Comparison of ENCODE assay signal across 16 cellular contexts in the genomic region with DNA sequence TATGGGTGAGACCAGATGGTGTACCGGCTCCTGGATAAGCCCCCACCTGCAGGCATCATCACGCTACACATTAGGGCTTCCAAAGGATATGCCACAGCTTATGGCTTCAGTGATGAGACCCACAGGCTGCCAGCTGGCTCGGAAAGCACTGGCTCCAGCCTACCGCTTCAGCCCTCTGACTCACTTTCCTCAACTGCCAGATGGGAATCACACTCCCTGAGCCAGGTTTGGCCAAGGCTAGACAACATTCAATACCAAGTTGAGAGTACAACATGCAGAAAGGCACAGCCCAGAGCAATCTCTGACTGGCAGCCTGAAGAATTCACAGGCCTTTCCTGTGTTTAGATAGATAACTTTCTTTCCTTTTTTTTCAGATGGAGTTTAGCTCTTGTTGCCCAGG. TPM values are rescaled to one million over a fixed set of nuclear protein-coding genes. Genes with fewer than 3 reads are reported as not detected.
DNase-seq lines count a peak whose midpoint lies in the region; ATAC-seq and TF ChIP-seq lines count a peak whose summit lies in the region.
"Had no signal": no experiment of that assay in that cellular context is flagged by ENCODE, and none has a peak within 500 bp of the region (broad histone marks: within the 10 kb centered on the region; RNA-seq: fewer than 3 reads in every experiment).

No MANE protein-coding gene starts in this region.

- no peak for TF ChIP-seq EP300 in stomach (IDR thresholded peaks at IDR 0.05)

- H3K27ac ChIP-seq in dorsolateral prefrontal cortex (peak overlapping the region in 10 of 59 donors; percentile 8 to 48 (median 30)), stomach (no peak overlapping the region)

- no peak for TF ChIP-seq CTCF in dorsolateral prefrontal cortex (IDR thresholded peaks at IDR 0.05 in 54 of 56, conservative IDR thresholded peaks at IDR 0.05 in 2 of 56; ENCODE audit: low read depth in 1 of 56, partially characterized antibody in 56 of 56)
- TF ChIP-seq CTCF in endothelial cell (IDR thresholded peaks at IDR 0.05; ENCODE audit: unreplicated experiment), result no peak
- no peak for TF ChIP-seq CTCF in lower leg skin (IDR thresholded peaks at IDR 0.05)
- TF ChIP-seq CTCF in stomach (IDR thresholded peaks at IDR 0.05), result no peak

- H3K9me3 Mint-ChIP-seq in endothelial cell (ENCODE audit: unreplicated experiment), result no peaks in the 10 kb centered on the region
- H3K9me3 Mint-ChIP-seq: activated CD8-positive, alpha-beta T cell treated with anti-CD3 and anti-CD28 coated beads for 36 hours had no signal

- DNase-seq in EH (ENCODE audit: low read depth) (peak; percentile 61), NCI-H446 treated with DMSO at 0.1 percent for 48 hours (lab: John Stamatoyannopoulos, UW) (peak; percentile 86), dorsolateral prefrontal cortex (peak in 9 of 10 donors; percentile 24 to 74 (median 69)), posterior cingulate gyrus (peak in 8 of 10 donors; percentile 32 to 93 (median 64)), endothelial cell (ENCODE audit: low spot score) (no peak), lower leg skin (ENCODE audit: low spot score in 2 of 2) (no peak), stomach (no peak)
- DNase-seq: activated CD8-positive, alpha-beta T cell treated with anti-CD3 and anti-CD28 coated beads for 36 hours; AML-193; kidney glomerular epithelial cell; mucosa of descending colon; NCI-H1436; NCI-H510A; stimulated activated naive CD8-positive, alpha-beta T cell treated with anti-CD3 and anti-CD28 coated beads, Interleukin-15, Interleukin-2, amounts not matched to agents 100 U/mL and 50 U/mL, for 24 hours had no signal

- H3K4me3 ChIP-seq in dorsolateral prefrontal cortex (no peak overlapping the region), lower leg skin (ENCODE audit: low read depth, poor library complexity, severe bottlenecking) (no peak overlapping the region), stomach (no peak overlapping the region)
- H3K4me3 ChIP-seq: mucosa of descending colon, smooth muscle cell had no signal

- 57 to 63% methylated on average over 3 to 4 of the region's 4 CpGs for WGBS in lower leg skin, 2 donors
- WGBS in stomach, 5 donors, result 90 to 95% (median 92%) methylated on average over 4 of the region's 4 CpGs

- no peaks in the 10 kb centered on the region for H3K4me1 Mint-ChIP-seq in endothelial cell (ENCODE audit: unreplicated experiment)

- H3K36me3 ChIP-seq in stomach, result peaks cover 3 to 57% (median 43%) of the 10 kb centered on the region in 4 donors

- intact Hi-C loops in dorsolateral prefrontal cortex (cut with DNase I), result no loop called here
- intact Hi-C loops in posterior cingulate gyrus (cut with DNase I), result no loop called here
- intact Hi-C loops in lower leg skin (cut with DNase I; ENCODE audit: low total_unique reads), result no loop called here
- intact Hi-C loops in stomach (cut with DNase I; ENCODE audit: low total_unique reads), result no loop called here

- TF ChIP-seq POLR2A in lower leg skin (IDR thresholded peaks at IDR 0.05), result no peak
- TF ChIP-seq POLR2A in stomach (IDR thresholded peaks at IDR 0.05), result no peak

- no peak for ATAC-seq in HG03025 (IDR thresholded peaks at IDR 0.05; ENCODE audit: low FRiP score, unreplicated experiment)
- ATAC-seq: activated CD8-positive, alpha-beta T cell treated with anti-CD3 and anti-CD28 coated beads for 36 hours; mucosa of descending colon; stimulated activated naive CD8-positive, alpha-beta T cell treated with anti-CD3 and anti-CD28 coated beads, Interleukin-15, Interleukin-2, amounts not matched to agents 100 U/mL and 50 U/mL, for 24 hours had no signal

- H3K27me3 Mint-ChIP-seq in endothelial cell (ENCODE audit: unreplicated experiment), result no peaks in the 10 kb centered on the region
- H3K27me3 Mint-ChIP-seq: activated CD8-positive, alpha-beta T cell treated with anti-CD3 and anti-CD28 coated beads for 36 hours had no signal

- H3K27ac Mint-ChIP-seq in endothelial cell (ENCODE audit: unreplicated experiment), result no peak overlapping the region
- H3K27ac Mint-ChIP-seq: activated CD8-positive, alpha-beta T cell treated with anti-CD3 and anti-CD28 coated beads for 36 hours had no signal

- H3K4me3 Mint-ChIP-seq in endothelial cell (ENCODE audit: unreplicated experiment), result no peak overlapping the region
- H3K4me3 Mint-ChIP-seq: activated CD8-positive, alpha-beta T cell treated with anti-CD3 and anti-CD28 coated beads for 36 hours had no signal

- H3K36me3 Mint-ChIP-seq in endothelial cell (ENCODE audit: low read depth, unreplicated experiment), result peaks cover 4% of the 10 kb centered on the region

- peaks cover 4 to 13% (median 6%) of the 10 kb centered on the region in 4 donors for H3K4me1 ChIP-seq in stomach

- no peaks in the 10 kb centered on the region for H3K9me3 ChIP-seq in stomach
- H3K9me3 ChIP-seq: mucosa of descending colon had no signal

- H3K27me3 ChIP-seq in dorsolateral prefrontal cortex, result no peaks in the 10 kb centered on the region
- no peaks in the 10 kb centered on the region for H3K27me3 ChIP-seq in stomach

RNA-seq across cellular contexts. Expression of a gene that starts 10.3 kb away (rescaled TPM):
- 10 to 100 TPM; 24.6 to 89.3 (median 51.6) TPM for total RNA-seq in dorsolateral prefrontal cortex
- total RNA-seq in endothelial cell (ENCODE audit: unreplicated experiment), result 11.4 TPM
- total RNA-seq in lower leg skin, result 1 to 10 TPM; 2.1 to 4.9 (median 3.8) TPM
- total RNA-seq in stomach, result 100 to 1,000 TPM in 1 of 5 donors, 10 to 100 TPM in 4; 24.5 to 324 (median 34.9) TPM
- 10 to 100 TPM; 32.1 to 41.5 (median 41.4) TPM for polyA plus RNA-seq in stomach

RNA-seq across cellular contexts. Expression of a gene that starts 37.9 kb away (rescaled TPM):
- 1,000 to 10,000 TPM in 119 of 120 experiments, 100 to 1,000 TPM in 1; 963 to 2,431 (median 1,830) TPM for total RNA-seq in dorsolateral prefrontal cortex
- 2,050 TPM for total RNA-seq in endothelial cell (ENCODE audit: unreplicated experiment)
- 100 to 1,000 TPM; 606 to 678 (median 615) TPM for total RNA-seq in lower leg skin
- total RNA-seq in stomach, result 100 to 1,000 TPM; 621 to 929 (median 784) TPM
- polyA plus RNA-seq in stomach, result 1,000 to 10,000 TPM in 2 of 3 donors, 100 to 1,000 TPM in 1; 969 to 2,679 (median 1,248) TPM

Comparison
In these comparisons a context has a peak if more than half of its experiments do, and no peak if none do; other contexts are left out.
1. DNase-seq: peak in EH (single experiment), NCI-H446 treated with DMSO at 0.1 percent for 48 hours (single experiment), dorsolateral prefrontal cortex (9 of 10) and posterior cingulate gyrus (8 of 10); none in endothelial cell (single experiment), lower leg skin (0 of 2) and stomach (single experiment).